ENCODE assay signal across 18 cellular contexts in the genomic region with DNA sequence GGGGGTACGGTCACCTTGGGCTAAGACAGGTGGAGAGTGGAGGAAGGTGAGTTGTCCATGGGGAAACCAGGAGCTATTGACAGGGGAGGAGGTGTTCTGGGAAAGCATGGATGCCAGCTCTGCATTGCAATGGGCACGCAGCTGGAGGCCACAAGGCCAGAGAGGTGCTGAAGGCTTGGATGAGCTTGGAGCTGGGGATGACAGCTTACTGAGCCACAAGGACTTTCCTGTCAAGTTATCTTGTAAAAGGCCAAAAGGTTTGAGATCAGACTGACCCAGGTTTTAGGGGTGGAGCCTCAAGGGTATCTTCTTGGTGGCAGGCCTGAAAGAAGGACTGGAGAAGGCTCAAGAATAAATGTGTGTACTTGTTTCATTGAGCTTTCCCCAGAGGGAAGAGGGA.
"Had no signal": no experiment of that assay in that cellular context is flagged by ENCODE, and none has a peak within 500 bp of the region (broad histone marks: within the 10 kb centered on the region; RNA-seq: fewer than 3 reads in every experiment).

No MANE protein-coding gene starts in this region.

- H3K27ac Mint-ChIP-seq: activated naive CD8-positive, alpha-beta T cell treated with anti-CD3 and anti-CD28 coated beads for 36 hours; activated T-helper 1 cell treated with anti-CD3 and anti-CD28 coated beads, Interleukin-12 subunit alpha, Interleukin-12 subunit beta, Interleukin-2, Interleukin-4 antibody, amounts not matched to agents 30 ng/mL and 10 ng/mL and 1 ng/mL, durations not matched to agents 14 hours and 24 hours and 36 hours; T-helper 2 cell treated with Interferon-gamma antibody and Interleukin-4, amounts not matched to agents 5 μg/mL and 100 μg/mL, for 36 hours had no signal

- H3K36me3 ChIP-seq: lower lobe of right lung, tibial nerve, uterus had no signal

- H3K27me3 ChIP-seq: foreskin keratinocyte, tibial nerve, uterus had no signal

- H3K9me3 Mint-ChIP-seq: activated naive CD8-positive, alpha-beta T cell treated with anti-CD3 and anti-CD28 coated beads for 36 hours; activated T-helper 1 cell treated with anti-CD3 and anti-CD28 coated beads, Interleukin-12 subunit alpha, Interleukin-12 subunit beta, Interleukin-2, Interleukin-4 antibody, amounts not matched to agents 30 ng/mL and 10 ng/mL and 1 ng/mL, durations not matched to agents 14 hours and 24 hours and 36 hours; nephron progenitor cell; T-helper 2 cell treated with Interferon-gamma antibody and Interleukin-4, amounts not matched to agents 5 μg/mL and 100 μg/mL, for 36 hours had no signal

- H3K36me3 Mint-ChIP-seq: activated naive CD8-positive, alpha-beta T cell treated with anti-CD3 and anti-CD28 coated beads for 36 hours had no signal

- ATAC-seq: foreskin keratinocyte, lower lobe of right lung had no signal

- FAIRE-seq: colon, TTC549 had no signal

- H3K27ac ChIP-seq: lower lobe of right lung, tibial nerve, uterus had no signal

- DNase-seq: activated CD4-positive, alpha-beta T cell treated with anti-CD3 and anti-CD28 coated beads, Interleukin-2, amount 50 U/mL, for 4 hours; activated naive CD8-positive, alpha-beta T cell treated with anti-CD3 and anti-CD28 coated beads for 36 hours; activated T-cell treated with anti-CD3 and anti-CD28 coated beads for 4 hours; amniotic stem cell; caudate nucleus; foreskin keratinocyte; lower lobe of right lung; nephron progenitor cell; occipital lobe; stimulated activated CD4-positive, alpha-beta T cell treated with anti-CD3 and anti-CD28 coated beads, Interleukin-2, amount 100 ng/mL, for 24 hours; stimulated activated naive CD4-positive, alpha-beta T cell treated with Interleukin-2 at 50 U/mL for 16 hours; substantia nigra; uterus had no signal

- H3K4me1 Mint-ChIP-seq: activated naive CD8-positive, alpha-beta T cell treated with anti-CD3 and anti-CD28 coated beads for 36 hours had no signal

- H3K9me3 ChIP-seq: lower lobe of right lung, tibial nerve, uterus had no signal

- H3K4me3 Mint-ChIP-seq: activated naive CD8-positive, alpha-beta T cell treated with anti-CD3 and anti-CD28 coated beads for 36 hours; activated T-helper 1 cell treated with anti-CD3 and anti-CD28 coated beads, Interleukin-12 subunit alpha, Interleukin-12 subunit beta, Interleukin-2, Interleukin-4 antibody, amounts not matched to agents 30 ng/mL and 10 ng/mL and 1 ng/mL, durations not matched to agents 14 hours and 24 hours and 36 hours; nephron progenitor cell; T-helper 2 cell treated with Interferon-gamma antibody and Interleukin-4, amounts not matched to agents 5 μg/mL and 100 μg/mL, for 36 hours had no signal

- H3K4me3 ChIP-seq: lower lobe of right lung, tibial nerve, uterus had no signal
